In genomic region chr10:24884316-24884715, GRCh38 we compare ENCODE assay signal across 1 cellular context.
TF ChIP-seq lines count a peak whose summit lies in the region.

No MANE protein-coding gene starts in this region.

TF ChIP-seq in K562, 482 proteins besides CTCF, POLR2A, EP300 and RAD21:
- no peak for TF ChIP-seq PHF20 (IDR thresholded peaks at IDR 0.05; ENCODE audit: partially characterized antibody)
- TF ChIP-seq TCF3 (CRISPR knock-in tag; IDR thresholded peaks at IDR 0.05): no peak
- TF ChIP-seq SMARCA5 (IDR thresholded peaks at IDR 0.05): no peak
- TF ChIP-seq JUN (IDR thresholded peaks at IDR 0.05; ENCODE audit: borderline replicate concordance, low read depth, low read length): no peak
- TF ChIP-seq JUN (CRISPR knock-in tag; IDR thresholded peaks at IDR 0.05; ENCODE audit: borderline replicate concordance): no peak
- TF ChIP-seq AFF1 (IDR thresholded peaks at IDR 0.05; ENCODE audit: low read depth in 1 of 2, partially characterized antibody in 2 of 2): no peak
- TF ChIP-seq MYC (IDR thresholded peaks at IDR 0.05; ENCODE audit: low read depth, low read length): no peak
- TF ChIP-seq MYC (CRISPR knock-in tag; IDR thresholded peaks at IDR 0.05; ENCODE audit: borderline replicate concordance, low read depth): no peak
- TF ChIP-seq LCOR (CRISPR knock-in tag; IDR thresholded peaks at IDR 0.05): no peak
